Comparison of ENCODE assay signal across 8 cellular contexts in the genomic region with DNA sequence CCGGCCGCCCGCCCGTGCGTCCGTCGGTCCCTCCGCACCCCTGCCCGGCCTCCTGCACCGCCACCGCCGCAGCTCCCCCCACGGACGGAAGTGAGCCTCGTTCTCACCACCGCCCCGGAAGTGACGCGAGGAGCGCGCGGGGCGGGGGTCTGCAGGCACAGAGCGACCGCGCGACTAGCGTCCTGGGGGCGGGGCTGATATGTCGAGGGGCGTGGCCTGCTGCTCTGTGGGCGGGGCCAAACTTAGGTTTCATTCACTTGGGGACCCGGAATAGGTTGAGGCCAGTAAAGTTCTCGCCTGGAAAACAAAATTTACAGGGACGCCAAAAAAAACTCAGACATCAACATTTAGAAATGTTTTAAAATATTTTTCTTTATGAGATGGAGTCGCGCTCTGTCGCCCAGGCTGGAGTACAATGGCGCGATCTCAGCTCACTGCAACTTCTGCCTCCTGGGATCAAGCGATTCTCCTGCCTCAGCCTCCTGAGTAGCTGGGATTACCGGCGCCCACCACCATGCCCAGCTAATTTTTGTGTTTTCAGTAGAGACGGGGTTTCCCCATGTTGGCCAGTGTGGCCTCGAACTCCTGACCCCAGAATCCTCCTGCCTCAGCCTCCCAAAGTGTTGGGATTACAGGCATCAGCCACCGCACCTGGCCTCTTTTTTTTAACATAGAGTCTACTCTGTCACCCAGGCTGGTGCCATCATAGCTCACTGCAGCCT. TPM values are rescaled to one million over a fixed set of nuclear protein-coding genes. Genes with fewer than 3 reads are reported as not detected.
DNase-seq lines count a peak whose midpoint lies in the region; ATAC-seq, FAIRE-seq and TF ChIP-seq lines count a peak whose summit lies in the region.
"Not testable (repeated sequence)": the region's sequence is repeated elsewhere in the genome, so short reads cannot be mapped to it uniquely, and the experiment has no call there.

ABHD17A (minus strand) TSS at position 99 of the 722 bp plus-strand sequence. CDS start 3,930 bp downstream, outside the sequence.

- peak within 1 kb of the TSS; percentile 93 for H3K4me3 Mint-ChIP-seq in activated CD4-positive, alpha-beta T cell treated with anti-CD3 and anti-CD28 coated beads, Interleukin-2, amount 10 ng/mL, durations not matched to agents 24 days and 14 days

- peaks cover 7 to 27% of the 10 kb centered on the region in 2 donors for H3K4me1 ChIP-seq in kidney (ENCODE audit: control insufficient read depth in 1 of 2, insufficient read depth in 1 of 2, low read depth in 1 of 2, low read length in 2 of 2)

- not testable (repeated sequence) for TF ChIP-seq CTCF in choroid plexus epithelial cell (conservative IDR thresholded peaks at IDR 0.05; ENCODE audit: low read depth, low read length); kidney (IDR thresholded peaks at IDR 0.05; ENCODE audit: borderline replicate concordance, extremely low read depth, insufficient read depth)

- H3K9me3 Mint-ChIP-seq in activated CD4-positive, alpha-beta T cell treated with anti-CD3 and anti-CD28 coated beads, Interleukin-2, amount 10 ng/mL, durations not matched to agents 24 days and 14 days, result not testable (repeated sequence)

- not testable (repeated sequence) for H3K36me3 ChIP-seq in kidney (ENCODE audit: control insufficient read depth in 1 of 2, insufficient read depth in 2 of 2, low read length in 2 of 2)

- TF ChIP-seq POLR2A in GM19099 (IDR thresholded peaks at IDR 0.05; ENCODE audit: extremely low read depth, insufficient read length, low read depth), result peak; percentile 58

- not testable (repeated sequence) for H3K27me3 Mint-ChIP-seq in activated CD4-positive, alpha-beta T cell treated with anti-CD3 and anti-CD28 coated beads, Interleukin-2, amount 10 ng/mL, durations not matched to agents 24 days and 14 days

- intact Hi-C loops in activated CD4-positive, alpha-beta T cell treated with anti-CD3 and anti-CD28 coated beads, Interleukin-2, amount 10 ng/mL, durations not matched to agents 24 days and 14 days (cut with micrococcal nuclease), result loop anchor here (1.0 kb wide), 3 partner anchors 9 to 21 kb away; partner anchors contain the start of genes ADAT3 and SCAMP4
- intact Hi-C loops in kidney (cut with DNase I), result not testable (repeated sequence)

- H3K27ac ChIP-seq in kidney (ENCODE audit: low read depth in 2 of 2, low read length in 2 of 2), result peak within 1 kb of the TSS; percentile 22 to 38

- peaks cover 18% of the 10 kb centered on the region for H3K36me3 Mint-ChIP-seq in activated CD4-positive, alpha-beta T cell treated with anti-CD3 and anti-CD28 coated beads, Interleukin-2, amount 10 ng/mL, durations not matched to agents 24 days and 14 days (ENCODE audit: low read depth)

- H3K9me3 ChIP-seq in kidney (ENCODE audit: control insufficient read depth in 1 of 2, low read length in 2 of 2), result not testable (repeated sequence)

- H3K27ac Mint-ChIP-seq in activated CD4-positive, alpha-beta T cell treated with anti-CD3 and anti-CD28 coated beads, Interleukin-2, amount 10 ng/mL, durations not matched to agents 24 days and 14 days, result peak within 1 kb of the TSS; percentile 96

- peak within 1 kb of the TSS; percentile 65 to 90 for H3K9ac ChIP-seq in kidney (ENCODE audit: low read length in 2 of 2)

- H3K4me1 Mint-ChIP-seq in activated CD4-positive, alpha-beta T cell treated with anti-CD3 and anti-CD28 coated beads, Interleukin-2, amount 10 ng/mL, durations not matched to agents 24 days and 14 days, result peaks cover 34% of the 10 kb centered on the region

- peak; percentile 96 for DNase-seq in AG08395 (ENCODE audit: low spot score)
- DNase-seq in NCI-H748 (lab: John Stamatoyannopoulos, UW; ENCODE audit: unreplicated experiment), result peak; percentile 93
- DNase-seq in activated CD4-positive, alpha-beta T cell treated with anti-CD3 and anti-CD28 coated beads, Interleukin-2, amount 10 ng/mL, durations not matched to agents 24 days and 14 days, result peak; percentile 98
- DNase-seq in choroid plexus epithelial cell (ENCODE audit: low read depth), result peak; percentile 94
- DNase-seq in kidney, result peak; percentile 98
- peak; percentile 94 for DNase-seq in stimulated activated CD4-positive, alpha-beta T cell treated with anti-CD3 and anti-CD28 coated beads, Interleukin-12 subunit alpha, Interleukin-12 subunit beta, amount 100 ng/mL, for 4 hours

- peak; percentile 90 for FAIRE-seq in kidney (lab: Jason Lieb, UNC)

- H3K4me3 ChIP-seq in choroid plexus epithelial cell (ENCODE audit: low read depth, low read length) (peak within 1 kb of the TSS; percentile 88), kidney (ENCODE audit: low read length in 2 of 2) (peak within 1 kb of the TSS; percentile 68 to 85)

- ATAC-seq in HG03460 (IDR thresholded peaks at IDR 0.05; ENCODE audit: unreplicated experiment), result peak; percentile 64

RNA-seq across cellular contexts. Expression of gene ABHD17A, which starts in this region (rescaled TPM):
- 104 and 107 TPM in 2 replicates for total RNA-seq in activated CD4-positive, alpha-beta T cell treated with anti-CD3 and anti-CD28 coated beads, Interleukin-2, amount 10 ng/mL, durations not matched to agents 24 days and 14 days
- total RNA-seq in kidney, result 63.8 TPM
- polyA plus RNA-seq in kidney (ENCODE audit: insufficient read depth, low read depth, low replicate concordance), result 65.1 TPM

Comparison
In these comparisons a context has a peak if more than half of its experiments do, and no peak if none do; other contexts are left out.
1. Peak in every context shown above with its lines: DNase-seq, ATAC-seq, H3K4me3 ChIP-seq and H3K27ac ChIP-seq.